In genomic region chr15:56782306-56782705, GRCh38 we compare ENCODE assay signal across 9 cellular contexts.
"Had no signal": no experiment of that assay in that cellular context is flagged by ENCODE, and none has a peak within 500 bp of the region (broad histone marks: within the 10 kb centered on the region; RNA-seq: fewer than 3 reads in every experiment).

No MANE protein-coding gene starts in this region.

- H3K4me3 ChIP-seq: GM23248, HAP-1 had no signal

- H3K4me3 Mint-ChIP-seq: HFFc6 had no signal

- H3K9me3 ChIP-seq: HAP-1 had no signal

- H3K36me3 ChIP-seq: HAP-1 had no signal

- H3K27ac ChIP-seq: GM23248, KMS-11 had no signal

- H3K27ac Mint-ChIP-seq: HFFc6 had no signal

- H3K9ac ChIP-seq: GM23248, KMS-11 had no signal

- ATAC-seq: HCT116 had no signal

- DNase-seq: GM23248, GOT3, H7, HFFc6, IMR-90, KBM-7 had no signal

- H3K4me1 ChIP-seq: HAP-1 had no signal
